In the genomic region with DNA sequence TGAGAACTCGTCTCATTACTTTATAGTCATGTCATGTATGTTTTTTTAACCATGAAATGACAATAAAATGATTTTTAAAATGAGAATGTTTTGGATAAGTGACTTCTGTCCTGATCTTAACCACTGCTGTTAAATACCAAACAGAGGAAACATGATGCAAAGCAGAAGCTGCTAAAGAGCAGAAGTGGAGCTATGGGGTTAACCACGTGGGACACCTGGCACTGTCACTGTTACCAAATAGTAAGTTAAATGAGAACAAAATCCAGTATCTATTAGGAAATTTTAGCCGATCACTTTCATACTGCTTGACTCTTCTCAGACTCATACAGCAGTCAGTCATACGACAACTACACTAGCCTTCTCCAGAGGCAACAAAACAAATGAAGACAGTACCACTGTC, we compare ENCODE assay signal across 11 cellular contexts.
DNase-seq lines count a peak whose midpoint lies in the region; ATAC-seq lines count a peak whose summit lies in the region.
"Had no signal": no experiment of that assay in that cellular context is flagged by ENCODE, and none has a peak within 500 bp of the region (broad histone marks: within the 10 kb centered on the region; RNA-seq: fewer than 3 reads in every experiment).

No MANE protein-coding gene starts in this region.

- ATAC-seq in GM18520 (IDR thresholded peaks at IDR 0.05; ENCODE audit: unreplicated experiment), result peak; percentile 78
- ATAC-seq in GM21529 (IDR thresholded peaks at IDR 0.05; ENCODE audit: unreplicated experiment), result peak; percentile 71
- peak; percentile 77 for ATAC-seq in HG03159 (IDR thresholded peaks at IDR 0.05; ENCODE audit: unreplicated experiment)
- ATAC-seq: pancreas had no signal

- no peaks in the 10 kb centered on the region for H3K27me3 ChIP-seq in SJCRH30
- H3K27me3 ChIP-seq: pancreas, upper lobe of left lung had no signal

- no peaks in the 10 kb centered on the region for H3K4me1 ChIP-seq in SJCRH30
- H3K4me1 ChIP-seq: upper lobe of left lung had no signal

- DNase-seq in SIG-M5 treated with dmso at 0.1 percent for 504 hours (lab: John Stamatoyannopoulos, UW; ENCODE audit: unreplicated experiment) (peak; percentile 37), cerebellum (ENCODE audit: low spot score) (no peak), glomerular visceral epithelial cell (ENCODE audit: extremely low spot score) (no peak), SJCRH30 (no peak)
- no peak for DNase-seq in activated T-cell treated with anti-CD3 and anti-CD28 coated beads, Interleukin-2, amount 50 U/mL, for 48 hours
- DNase-seq: NCI-H2171 treated with DMSO at 0.1 percent for 48 hours, pancreas, upper lobe of left lung had no signal

- no peak overlapping the region for H3K27ac ChIP-seq in SJCRH30
- H3K27ac ChIP-seq: upper lobe of left lung had no signal

- no peaks in the 10 kb centered on the region for H3K9me3 ChIP-seq in SJCRH30 (replicated peaks)
- H3K9me3 ChIP-seq: pancreas, upper lobe of left lung had no signal

- no peak overlapping the region for H3K4me3 ChIP-seq in SJCRH30
- H3K4me3 ChIP-seq: pancreas, upper lobe of left lung had no signal

- H3K36me3 ChIP-seq in SJCRH30, result peaks cover 40% of the 10 kb centered on the region
